ENCODE assay signal across 8 cellular contexts in the genomic region with DNA sequence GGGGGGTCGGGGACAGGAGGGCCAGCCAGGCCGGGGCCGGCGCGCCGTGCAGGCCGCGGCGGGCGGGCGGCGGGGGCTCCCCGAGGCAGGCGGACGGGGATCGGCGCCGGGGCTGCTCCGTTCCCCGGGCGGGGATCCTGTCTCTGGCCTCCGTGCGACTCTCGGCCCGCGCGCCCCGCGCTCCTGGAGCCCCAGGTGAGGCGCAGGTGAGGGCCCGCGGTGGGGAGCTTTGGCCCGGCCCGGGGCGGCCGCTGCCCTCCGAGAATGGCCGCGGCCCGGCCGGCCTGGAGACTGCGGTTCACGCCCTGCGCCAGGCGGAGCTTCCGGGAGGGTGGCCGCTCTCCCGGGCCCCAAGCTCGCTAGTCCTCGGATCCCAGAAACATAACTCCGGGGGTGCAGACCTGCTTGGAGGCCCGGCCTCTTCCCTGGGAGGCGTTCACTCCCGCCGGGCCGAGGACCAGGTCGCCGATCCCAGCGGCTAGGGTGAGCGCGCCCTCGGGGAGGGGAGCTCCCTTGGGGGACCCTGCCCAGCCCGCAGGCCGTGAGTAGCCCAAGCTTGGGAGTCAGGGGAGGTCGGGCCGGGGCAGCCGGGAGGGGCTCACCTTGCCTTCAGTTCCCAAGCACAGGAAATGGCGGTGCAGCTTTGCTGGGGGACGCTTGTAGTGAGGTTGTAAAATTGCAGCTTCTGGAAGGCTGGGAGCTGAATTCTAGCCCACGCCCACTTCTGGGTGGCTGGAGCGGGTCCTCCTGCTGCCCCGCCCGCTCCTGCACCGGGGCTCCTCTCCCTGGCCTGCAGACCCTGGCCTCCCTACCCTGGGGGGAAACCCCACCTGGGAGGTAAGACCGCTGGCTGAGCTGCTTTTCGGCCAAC. TPM values are rescaled to one million over a fixed set of nuclear protein-coding genes. Genes with fewer than 3 reads are reported as not detected.
A peak's percentile ranks its signal among the peaks of the same experiment; 100 is the strongest.
DNase-seq lines count a peak whose midpoint lies in the region; ATAC-seq, FAIRE-seq and TF ChIP-seq lines count a peak whose summit lies in the region.

No MANE protein-coding gene starts in this region.

- H4K20me1 ChIP-seq in OCI-LY3 (ENCODE audit: insufficient read depth, low read length) (no peaks in the 10 kb centered on the region), H1 (replicated peaks in 1 of 2; ENCODE audit: control insufficient read depth in 1 of 2, insufficient read depth in 2 of 2, low read length in 2 of 2) (peaks cover 5 to 6% of the 10 kb centered on the region in 2 experiments)

- H3K4me2 ChIP-seq in OCI-LY3 (ENCODE audit: low read length) (peak overlapping the region; percentile 97), H1 (ENCODE audit: insufficient read depth in 1 of 2, low read depth in 2 of 2, low read length in 2 of 2) (peak overlapping the region; percentile 83 to 87)

- H2BK120ac ChIP-seq in H1 (replicated peaks; ENCODE audit: low read depth, low read length): no peak overlapping the region

- peaks cover 6% of the 10 kb centered on the region; the same call in 1 of the 2 replicates for H3K27me3 ChIP-seq in OCI-LY3 (ENCODE audit: low read depth, low read length)
- H3K27me3 ChIP-seq in H1 (replicated peaks in 1 of 4; ENCODE audit: control insufficient read depth in 3 of 4, extremely low read depth in 1 of 4, insufficient read depth in 3 of 4, low read length in 3 of 4): no peaks in the 10 kb centered on the region
- H3K27me3 ChIP-seq in uterus: no peaks in the 10 kb centered on the region

- no peak overlapping the region for H3K27ac ChIP-seq in OCI-LY3 (ENCODE audit: low read length)
- H3K27ac ChIP-seq in H1 (ENCODE audit: low read depth, low read length): no peak overlapping the region; the same call in 1 of the 2 replicates
- H3K27ac ChIP-seq in mesodermal cell (ENCODE audit: low read depth, low read length, severe bottlenecking): no peak overlapping the region
- peak overlapping the region; percentile 18 to 58 for H3K27ac ChIP-seq in uterus

- no peak overlapping the region for H2BK15ac ChIP-seq in H1 (ENCODE audit: low read length)

- H3K14ac ChIP-seq in H1 (ENCODE audit: insufficient read length): no peak overlapping the region

- CTCF ChIA-PET in activated naive CD4-positive, alpha-beta T cell treated with anti-CD3 and anti-CD28 coated beads for 36 hours (lab: Charles Lee): no interaction called here
- CTCF ChIA-PET in activated naive CD4-positive, alpha-beta T cell treated with anti-CD3 and anti-CD28 coated beads, Interleukin-2, amount 10 ng/mL, durations not matched to agents 7 days and 5 days (lab: Charles Lee): interaction anchor here (1.0 kb wide), 1 partner anchor 11 kb away, joined by 3 read pairs; no protein-coding TSS in a partner anchor
- CTCF ChIA-PET in H1 (lab: Charles Lee; ENCODE audit: partially characterized antibody): interaction anchor here (0.8 to 2.4 kb wide), 6 partner anchors 25 to 393 kb away, joined by 3 to 13 read pairs (median 4); a partner anchor contains a TSS

- peaks cover 4% of the 10 kb centered on the region for H3K79me1 ChIP-seq in H1 (ENCODE audit: low read depth, low read length)

- no peak for FAIRE-seq in H1 (lab: Jason Lieb, UNC)

- TF ChIP-seq EP300 in H1 (IDR thresholded peaks at IDR 0.05; ENCODE audit: borderline replicate concordance in 1 of 2, low read depth in 2 of 2, low read length in 2 of 2): no peak

- ATAC-seq in HG02981 (IDR thresholded peaks at IDR 0.05; ENCODE audit: unreplicated experiment): no peak
- ATAC-seq in HG02885 (IDR thresholded peaks at IDR 0.05; ENCODE audit: poor library complexity, unreplicated experiment): no peak

- H3K9ac ChIP-seq in OCI-LY3 (ENCODE audit: low read length) (peak overlapping the region; percentile 69), H1 (replicated peaks in 1 of 4; ENCODE audit: extremely low read depth in 1 of 4, low read depth in 3 of 4, low read length in 3 of 4) (peak overlapping the region; percentile 43 to 73 (median 54); a peak in 6 of 7 replicates)

- H3K4me3 ChIP-seq in OCI-LY3 (ENCODE audit: low read length): peak overlapping the region; percentile 96
- H3K4me3 ChIP-seq in H1 (ENCODE audit: extremely low read depth in 1 of 4, insufficient read depth in 2 of 4, low read depth in 3 of 4, low read length in 4 of 4): peak overlapping the region; percentile 65 to 93 (median 80)
- peak overlapping the region; percentile 75 for H3K4me3 ChIP-seq in mesodermal cell (ENCODE audit: extremely low read depth, insufficient read depth, low read length, poor library complexity, severe bottlenecking)
- H3K4me3 ChIP-seq in uterus: peak overlapping the region; percentile 62 to 70

- no peak overlapping the region for H2BK12ac ChIP-seq in H1 (ENCODE audit: low read depth, low read length)

- H3K4me1 Mint-ChIP-seq in activated naive CD4-positive, alpha-beta T cell treated with anti-CD3 and anti-CD28 coated beads for 36 hours (ENCODE audit: low read depth): peaks cover 4% of the 10 kb centered on the region
- H3K4me1 Mint-ChIP-seq in activated naive CD4-positive, alpha-beta T cell treated with anti-CD3 and anti-CD28 coated beads, Interleukin-2, amount 10 ng/mL, durations not matched to agents 7 days and 5 days: peaks cover 8% of the 10 kb centered on the region

- no peak overlapping the region for H3K23ac ChIP-seq in H1 (ENCODE audit: insufficient read length)

- no peaks in the 10 kb centered on the region for H3K9me3 Mint-ChIP-seq in activated naive CD4-positive, alpha-beta T cell treated with anti-CD3 and anti-CD28 coated beads for 36 hours
- no peaks in the 10 kb centered on the region for H3K9me3 Mint-ChIP-seq in activated naive CD4-positive, alpha-beta T cell treated with anti-CD3 and anti-CD28 coated beads, Interleukin-2, amount 10 ng/mL, durations not matched to agents 7 days and 5 days

- TF ChIP-seq POLR2A in H1 (IDR thresholded peaks at IDR 0.05; ENCODE audit: control extremely low read depth in 1 of 2, low read depth in 2 of 2, low read length in 2 of 2) (no peak), uterus (IDR thresholded peaks at IDR 0.05) (no peak)

- no peak for DNase-seq in activated naive CD4-positive, alpha-beta T cell treated with anti-CD3 and anti-CD28 coated beads for 36 hours
- DNase-seq in activated naive CD4-positive, alpha-beta T cell treated with anti-CD3 and anti-CD28 coated beads, Interleukin-2, amount 10 ng/mL, durations not matched to agents 7 days and 5 days: no peak
- DNase-seq in H1 (ENCODE audit: low read depth in 1 of 2, low spot score in 2 of 2) (peak in 1 of 2 experiments; percentile 69), uterus (no peak)

- WGBS in H1 (ENCODE audit: extremely low coverage in 1 of 2, insufficient coverage in 1 of 2, insufficient read length in 1 of 2, insufficient replicate concordance in 2 of 2, low coverage in 1 of 2, low lambda C conversion rate in 2 of 2, missing lambda C conversion rate in 1 of 2), 2 experiments: 3% methylated on average over 35 of the region's 76 CpGs; no CpG with 5 or more reads in 1 of the 2 experiments
- 1% methylated on average over 45 to 60 of the region's 76 CpGs for WGBS in mesodermal cell (ENCODE audit: insufficient coverage in 2 of 2), 2 experiments

- peak overlapping the region; percentile 32 for H3K18ac ChIP-seq in H1 (ENCODE audit: extremely low read depth, low read length)

- peak overlapping the region; percentile 81 for H4K91ac ChIP-seq in H1 (replicated peaks; ENCODE audit: insufficient read length, low read length)

- peaks cover 3% of the 10 kb centered on the region for H3K36me3 Mint-ChIP-seq in activated naive CD4-positive, alpha-beta T cell treated with anti-CD3 and anti-CD28 coated beads for 36 hours (ENCODE audit: low read depth)
- H3K36me3 Mint-ChIP-seq in activated naive CD4-positive, alpha-beta T cell treated with anti-CD3 and anti-CD28 coated beads, Interleukin-2, amount 10 ng/mL, durations not matched to agents 7 days and 5 days: no peaks in the 10 kb centered on the region

- peak overlapping the region; percentile 16 for H3K56ac ChIP-seq in H1 (replicated peaks; ENCODE audit: insufficient read length, low read depth, low read length)

- peak overlapping the region; percentile 51 for H4K8ac ChIP-seq in H1 (ENCODE audit: extremely low read depth, insufficient read depth, low read length)

- H4K5ac ChIP-seq in H1 (ENCODE audit: insufficient read length, low read depth, low read length): peak overlapping the region; percentile 49

- no peak overlapping the region for H2AK5ac ChIP-seq in H1 (ENCODE audit: low read depth, low read length)

- H3K27ac Mint-ChIP-seq in activated naive CD4-positive, alpha-beta T cell treated with anti-CD3 and anti-CD28 coated beads for 36 hours: no peak overlapping the region
- no peak overlapping the region for H3K27ac Mint-ChIP-seq in activated naive CD4-positive, alpha-beta T cell treated with anti-CD3 and anti-CD28 coated beads, Interleukin-2, amount 10 ng/mL, durations not matched to agents 7 days and 5 days

- intact Hi-C loops in activated naive CD4-positive, alpha-beta T cell treated with anti-CD3 and anti-CD28 coated beads for 36 hours (cut with micrococcal nuclease): no loop called here
- intact Hi-C loops in uterus (cut with DNase I; ENCODE audit: low total_unique reads): no loop called here

- H2BK20ac ChIP-seq in H1 (ENCODE audit: low read length): no peak overlapping the region

- H3K4ac ChIP-seq in H1 (replicated peaks; ENCODE audit: insufficient read length, low read depth, low read length): no peak overlapping the region

- H3K4me3 Mint-ChIP-seq in activated naive CD4-positive, alpha-beta T cell treated with anti-CD3 and anti-CD28 coated beads for 36 hours: peak overlapping the region; percentile 24
- no peak overlapping the region for H3K4me3 Mint-ChIP-seq in activated naive CD4-positive, alpha-beta T cell treated with anti-CD3 and anti-CD28 coated beads, Interleukin-2, amount 10 ng/mL, durations not matched to agents 7 days and 5 days

- no peaks in the 10 kb centered on the region for H3K79me2 ChIP-seq in OCI-LY3 (ENCODE audit: low read length)
- H3K79me2 ChIP-seq in H1 (ENCODE audit: control insufficient read depth in 1 of 2, insufficient read depth in 2 of 2, low read length in 2 of 2): peaks cover 3 to 20% of the 10 kb centered on the region in 2 experiments; a peak in 2 of 4 replicates

- no peak for TF ChIP-seq RAD21 in H1 (IDR thresholded peaks at IDR 0.05 in 1 of 2, conservative IDR thresholded peaks at IDR 0.05 in 1 of 2; ENCODE audit: low read depth in 2 of 2, low read length in 2 of 2)

- peaks cover 7% of the 10 kb centered on the region; the same call in 1 of the 2 replicates for H3K23me2 ChIP-seq in H1 (ENCODE audit: low read depth, low read length)

- H3K27me3 Mint-ChIP-seq in activated naive CD4-positive, alpha-beta T cell treated with anti-CD3 and anti-CD28 coated beads for 36 hours (ENCODE audit: low read depth): peaks cover 42% of the 10 kb centered on the region
- peaks cover 78% of the 10 kb centered on the region for H3K27me3 Mint-ChIP-seq in activated naive CD4-positive, alpha-beta T cell treated with anti-CD3 and anti-CD28 coated beads, Interleukin-2, amount 10 ng/mL, durations not matched to agents 7 days and 5 days

- peaks cover 7% of the 10 kb centered on the region; the same call in 1 of the 2 replicates for H3K4me1 ChIP-seq in OCI-LY3 (ENCODE audit: low read length)
- H3K4me1 ChIP-seq in H1 (replicated peaks in 1 of 4; ENCODE audit: control insufficient read depth in 3 of 4, insufficient read depth in 4 of 4, low read length in 3 of 4): peaks cover 0 to 8% (median 3%) of the 10 kb centered on the region in 4 experiments; a peak in 6 of 7 replicates
- H3K4me1 ChIP-seq in mesodermal cell (ENCODE audit: control insufficient read depth, insufficient read depth, low read length, poor library complexity, severe bottlenecking): peaks cover 4% of the 10 kb centered on the region
- H3K4me1 ChIP-seq in uterus: peaks cover 0 to 5% of the 10 kb centered on the region in 2 donors

- TF ChIP-seq CTCF in OCI-LY3 (IDR thresholded peaks at IDR 0.05; ENCODE audit: low read depth, low read length) (no peak), H1 (IDR thresholded peaks at IDR 0.05; ENCODE audit: control extremely low read depth in 1 of 3, insufficient read depth in 1 of 3, low read depth in 1 of 3, low read length in 3 of 3) (no peak), uterus (IDR thresholded peaks at IDR 0.05) (no peak)

- no peaks in the 10 kb centered on the region for H3K9me3 ChIP-seq in OCI-LY3 (ENCODE audit: insufficient read depth, low read length)
- no peaks in the 10 kb centered on the region for H3K9me3 ChIP-seq in H1 (ENCODE audit: insufficient read depth in 2 of 2, low read depth in 1 of 2, low read length in 1 of 2)
- no peaks in the 10 kb centered on the region for H3K9me3 ChIP-seq in mesodermal cell (ENCODE audit: control insufficient read depth, low read length)
- H3K9me3 ChIP-seq in uterus: no peaks in the 10 kb centered on the region

- H2AFZ ChIP-seq in OCI-LY3 (ENCODE audit: low read depth, low read length): peak overlapping the region; percentile 34; the same call in 1 of the 2 replicates
- H2AFZ ChIP-seq in H1 (ENCODE audit: low read length): no peak overlapping the region

- no peaks in the 10 kb centered on the region for H3K36me3 ChIP-seq in OCI-LY3 (replicated peaks; ENCODE audit: low read depth, low read length)
- H3K36me3 ChIP-seq in H1 (ENCODE audit: control insufficient read depth in 2 of 4, insufficient read depth in 4 of 4, low read length in 3 of 4): peaks cover 11 to 20% (median 18%) of the 10 kb centered on the region in 4 experiments
- H3K36me3 ChIP-seq in mesodermal cell (ENCODE audit: control insufficient read depth, insufficient read depth, low read length): peaks cover 28% of the 10 kb centered on the region
- no peaks in the 10 kb centered on the region for H3K36me3 ChIP-seq in uterus

- H2BK5ac ChIP-seq in H1 (ENCODE audit: low read depth, low read length): 0 out of 2 replicates have a peak overlapping the region, but pooled peaks have one; percentile 24

- POLR2A ChIA-PET in H1 (lab: Charles Lee; ENCODE audit: partially characterized antibody): interaction anchor here (0.7 to 2.0 kb wide), 8 partner anchors 9 to 25 kb away, joined by 3 to 17 read pairs (median 4); a partner anchor contains a TSS

RNA-seq across cellular contexts. Expression of a gene that starts 0.7 kb away (rescaled TPM):
- under 1 TPM; 0.29 to 0.32 TPM for total RNA-seq in activated naive CD4-positive, alpha-beta T cell treated with anti-CD3 and anti-CD28 coated beads for 36 hours
- total RNA-seq in H1 (2021; fragmentation: NEBNext Ultra II Directional; extraction: Animal tissue kit (Norgen Biotek cat#: 25700)): 32.7 and 35.9 TPM in 2 replicates
- 9.8 and 17.4 TPM in 2 replicates for polyA plus RNA-seq in H1 (2011; rRNA removed)
- polyA plus RNA-seq in H1 (2011; cell fraction: cytosol; rRNA removed): 18.3 TPM
- 33.1 TPM for polyA plus RNA-seq in H1 (2011; cell fraction: nucleus; rRNA removed)
- polyA plus RNA-seq in H1 (2012, experiment 1 of 2): 15.6 to 25.7 TPM (median 25.0 TPM) in 4 replicates
- 13.2 TPM for polyA plus RNA-seq in H1 (2012, experiment 2 of 2)
- 15.4 TPM for polyA plus RNA-seq in H1 (2013, experiment 1 of 2)
- 14.5 TPM for polyA plus RNA-seq in H1 (2013, experiment 2 of 2)
- 8.9 and 10.6 TPM in 2 replicates for polyA minus RNA-seq in H1 (2011; rRNA and poly(A)+ RNA removed)
- polyA minus RNA-seq in H1 (2011; cell fraction: cytosol; rRNA and poly(A)+ RNA removed): 23.6 TPM
- polyA minus RNA-seq in H1 (2011; cell fraction: nucleus; rRNA and poly(A)+ RNA removed): 12.8 TPM
- polyA plus RNA-seq in mesodermal cell (2013, experiment 1 of 2): 22.5 TPM
- 19.3 TPM for polyA plus RNA-seq in mesodermal cell (2013, experiment 2 of 2)
- total RNA-seq in uterus: 10 to 100 TPM in 2 of 4 donors, 1 to 10 TPM in 2; 3.6 to 16.4 (median 10.6) TPM

RNA-seq across cellular contexts. Expression of a gene that starts 20.2 kb away (rescaled TPM):
- 10 to 100 TPM; 36.9 to 40.7 TPM for total RNA-seq in activated naive CD4-positive, alpha-beta T cell treated with anti-CD3 and anti-CD28 coated beads for 36 hours
- 78.6 and 78.8 TPM in 2 replicates for total RNA-seq in H1 (2021; fragmentation: NEBNext Ultra II Directional; extraction: Animal tissue kit (Norgen Biotek cat#: 25700))
- 476 and 530 TPM in 2 replicates for polyA plus RNA-seq in H1 (2011; rRNA removed)
- polyA plus RNA-seq in H1 (2011; cell fraction: cytosol; rRNA removed): 259 TPM
- 320 TPM for polyA plus RNA-seq in H1 (2011; cell fraction: nucleus; rRNA removed)
- polyA plus RNA-seq in H1 (2012, experiment 1 of 2): 55.2 to 114 TPM (median 111 TPM) in 4 replicates
- polyA plus RNA-seq in H1 (2012, experiment 2 of 2): 122 TPM
- 112 TPM for polyA plus RNA-seq in H1 (2013, experiment 1 of 2)
- 119 TPM for polyA plus RNA-seq in H1 (2013, experiment 2 of 2)
- 161 and 164 TPM in 2 replicates for polyA minus RNA-seq in H1 (2011; rRNA and poly(A)+ RNA removed)
- 116 TPM for polyA minus RNA-seq in H1 (2011; cell fraction: cytosol; rRNA and poly(A)+ RNA removed)
- polyA minus RNA-seq in H1 (2011; cell fraction: nucleus; rRNA and poly(A)+ RNA removed): 86.0 TPM
- polyA plus RNA-seq in mesodermal cell (2013, experiment 1 of 2): 60.1 TPM
- polyA plus RNA-seq in mesodermal cell (2013, experiment 2 of 2): 55.5 TPM
- total RNA-seq in uterus: 10 to 100 TPM in 3 of 4 donors, 1 to 10 TPM in 1; 9.7 to 28.2 (median 20.1) TPM

RNA-seq across cellular contexts. Expression of a gene that starts 40.9 kb away (rescaled TPM):
- total RNA-seq in activated naive CD4-positive, alpha-beta T cell treated with anti-CD3 and anti-CD28 coated beads for 36 hours: under 1 TPM in 1 of 2 experiments, not detected in 1; 0.29 TPM
- total RNA-seq in H1 (2021; fragmentation: NEBNext Ultra II Directional; extraction: Animal tissue kit (Norgen Biotek cat#: 25700)): not detected in 2 replicates
- polyA plus RNA-seq in H1 (2011; rRNA removed): not detected in 2 replicates
- polyA plus RNA-seq in H1 (2011; cell fraction: cytosol; rRNA removed): not detected
- polyA plus RNA-seq in H1 (2011; cell fraction: nucleus; rRNA removed): not detected
- polyA plus RNA-seq in H1 (2012, experiment 1 of 2): 0.24 TPM in 1 of 4 replicates, not detected in the others
- not detected for polyA plus RNA-seq in H1 (2012, experiment 2 of 2)
- 0.20 TPM for polyA plus RNA-seq in H1 (2013, experiment 1 of 2)
- polyA plus RNA-seq in H1 (2013, experiment 2 of 2): not detected
- polyA minus RNA-seq in H1 (2011; rRNA and poly(A)+ RNA removed): not detected in 2 replicates
- polyA minus RNA-seq in H1 (2011; cell fraction: cytosol; rRNA and poly(A)+ RNA removed): not detected
- polyA minus RNA-seq in H1 (2011; cell fraction: nucleus; rRNA and poly(A)+ RNA removed): not detected
- polyA plus RNA-seq in mesodermal cell (2013, experiment 1 of 2): 3.2 TPM
- polyA plus RNA-seq in mesodermal cell (2013, experiment 2 of 2): 1.8 TPM
- total RNA-seq in uterus: 1 to 10 TPM in 1 of 4 donors, not detected in 3; 2.2 TPM

Comparison
In these comparisons a context has a peak if more than half of its experiments do, and no peak if none do; other contexts are left out.
1. H3K27ac ChIP-seq: peak in uterus (2 of 2); none in OCI-LY3 (single experiment), H1 (single experiment) and mesodermal cell (single experiment).
2. Peak in every context shown above with its lines, with median percentiles within 50 percentile points of each other: H3K4me3 ChIP-seq.